1 cellular context compared by ENCODE assay signal in the genomic region with DNA sequence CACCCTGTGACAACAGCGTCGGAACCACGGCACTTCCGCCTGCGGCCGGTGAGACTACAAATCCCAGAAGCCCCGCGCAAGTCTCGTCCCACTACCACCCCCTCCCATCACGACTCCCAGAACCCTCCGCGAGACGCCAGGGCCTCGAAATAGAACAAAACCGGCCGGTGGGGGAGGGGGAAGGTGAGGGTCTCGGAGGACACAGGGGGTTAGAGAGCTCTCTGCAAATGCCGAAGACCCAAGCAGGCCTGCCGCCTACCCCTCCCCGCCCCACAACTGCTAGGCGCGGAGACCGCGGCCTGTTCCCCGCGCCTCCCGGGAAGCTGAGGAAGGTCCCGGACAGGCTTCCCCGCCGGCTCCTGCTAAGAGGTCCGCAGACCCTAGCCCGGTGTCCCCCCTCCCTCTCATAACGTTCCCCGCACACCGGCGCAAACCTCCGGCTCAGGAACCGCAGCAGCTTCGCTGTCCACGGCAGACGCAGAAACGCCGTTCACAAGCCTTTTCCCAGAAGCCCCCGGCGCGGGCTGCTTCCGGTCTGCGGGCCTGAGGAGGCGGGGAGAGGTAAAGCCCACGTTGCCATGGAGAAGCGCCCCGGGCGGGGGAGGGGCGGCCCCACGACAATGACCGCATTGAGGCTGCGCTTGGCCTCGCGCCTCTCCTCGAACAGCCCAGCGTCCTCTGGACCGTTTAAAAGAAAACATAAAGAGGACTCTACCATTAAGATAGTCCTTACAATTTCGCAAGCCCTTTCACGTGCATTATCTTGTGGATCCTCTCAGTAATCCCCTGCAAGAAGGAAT.
TF ChIP-seq lines count a peak whose summit lies in the region.

A gene (minus strand): TSS at position 485 of the 800 bp plus-strand sequence. CDS start 3,770 bp downstream, outside the sequence.

TF ChIP-seq in HepG2, 621 proteins besides CTCF, POLR2A, EP300 and RAD21 (continued from another document and continues in another):
- TF ChIP-seq, protein P1, sequence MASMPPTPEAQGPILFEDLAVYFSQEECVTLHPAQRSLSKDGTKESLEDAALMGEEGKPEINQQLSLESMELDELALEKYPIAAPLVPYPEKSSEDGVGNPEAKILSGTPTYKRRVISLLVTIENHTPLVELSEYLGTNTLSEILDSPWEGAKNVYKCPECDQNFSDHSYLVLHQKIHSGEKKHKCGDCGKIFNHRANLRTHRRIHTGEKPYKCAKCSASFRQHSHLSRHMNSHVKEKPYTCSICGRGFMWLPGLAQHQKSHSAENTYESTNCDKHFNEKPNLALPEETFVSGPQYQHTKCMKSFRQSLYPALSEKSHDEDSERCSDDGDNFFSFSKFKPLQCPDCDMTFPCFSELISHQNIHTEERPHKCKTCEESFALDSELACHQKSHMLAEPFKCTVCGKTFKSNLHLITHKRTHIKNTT (CRISPR knock-in tag; IDR thresholded peaks at IDR 0.05) = no peak
- TF ChIP-seq, protein P2, sequence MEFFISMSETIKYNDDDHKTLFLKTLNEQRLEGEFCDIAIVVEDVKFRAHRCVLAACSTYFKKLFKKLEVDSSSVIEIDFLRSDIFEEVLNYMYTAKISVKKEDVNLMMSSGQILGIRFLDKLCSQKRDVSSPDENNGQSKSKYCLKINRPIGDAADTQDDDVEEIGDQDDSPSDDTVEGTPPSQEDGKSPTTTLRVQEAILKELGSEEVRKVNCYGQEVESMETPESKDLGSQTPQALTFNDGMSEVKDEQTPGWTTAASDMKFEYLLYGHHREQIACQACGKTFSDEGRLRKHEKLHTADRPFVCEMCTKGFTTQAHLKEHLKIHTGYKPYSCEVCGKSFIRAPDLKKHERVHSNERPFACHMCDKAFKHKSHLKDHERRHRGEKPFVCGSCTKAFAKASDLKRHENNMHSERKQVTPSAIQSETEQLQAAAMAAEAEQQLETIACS (CRISPR knock-in tag; IDR thresholded peaks at IDR 0.05) = no peak
- no peak for TF ChIP-seq ZNF256 (CRISPR knock-in tag; conservative IDR thresholded peaks at IDR 0.05)
- no peak for TF ChIP-seq DNMT1 (CRISPR knock-in tag; IDR thresholded peaks at IDR 0.05)
- 0 out of 2 replicates have a peak, but pooled peaks have one; percentile 19 for TF ChIP-seq SMAD1 (CRISPR knock-in tag; IDR thresholded peaks at IDR 0.05; ENCODE audit: borderline replicate concordance, low read depth)
- TF ChIP-seq ZFAT (CRISPR knock-in tag; conservative IDR thresholded peaks at IDR 0.05) = no peak
- no peak for TF ChIP-seq CHD4 (IDR thresholded peaks at IDR 0.05; ENCODE audit: borderline replicate concordance, low read length)
- TF ChIP-seq, protein P3, sequence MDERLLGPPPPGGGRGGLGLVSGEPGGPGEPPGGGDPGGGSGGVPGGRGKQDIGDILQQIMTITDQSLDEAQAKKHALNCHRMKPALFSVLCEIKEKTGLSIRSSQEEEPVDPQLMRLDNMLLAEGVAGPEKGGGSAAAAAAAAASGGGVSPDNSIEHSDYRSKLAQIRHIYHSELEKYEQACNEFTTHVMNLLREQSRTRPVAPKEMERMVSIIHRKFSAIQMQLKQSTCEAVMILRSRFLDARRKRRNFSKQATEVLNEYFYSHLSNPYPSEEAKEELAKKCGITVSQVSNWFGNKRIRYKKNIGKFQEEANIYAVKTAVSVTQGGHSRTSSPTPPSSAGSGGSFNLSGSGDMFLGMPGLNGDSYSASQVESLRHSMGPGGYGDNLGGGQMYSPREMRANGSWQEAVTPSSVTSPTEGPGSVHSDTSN (CRISPR knock-in tag; IDR thresholded peaks at IDR 0.05) = no peak
- TF ChIP-seq WIZ (CRISPR knock-in tag; IDR thresholded peaks at IDR 0.05) = no peak
- peak; percentile 71; the same call in 1 of the 2 replicates for TF ChIP-seq ZNF510 (CRISPR knock-in tag; IDR thresholded peaks at IDR 0.05; ENCODE audit: low read depth)
- TF ChIP-seq ATF7-NPFF (CRISPR knock-in tag; IDR thresholded peaks at IDR 0.05; ENCODE audit: low read depth) = peak; percentile 44; the same call in 1 of the 2 replicates
- TF ChIP-seq CBX2 (IDR thresholded peaks at IDR 0.05; ENCODE audit: low read depth, low read length) = no peak
- TF ChIP-seq CBX2 (CRISPR knock-in tag; IDR thresholded peaks at IDR 0.05; ENCODE audit: low read depth) = no peak
- TF ChIP-seq, protein P4, sequence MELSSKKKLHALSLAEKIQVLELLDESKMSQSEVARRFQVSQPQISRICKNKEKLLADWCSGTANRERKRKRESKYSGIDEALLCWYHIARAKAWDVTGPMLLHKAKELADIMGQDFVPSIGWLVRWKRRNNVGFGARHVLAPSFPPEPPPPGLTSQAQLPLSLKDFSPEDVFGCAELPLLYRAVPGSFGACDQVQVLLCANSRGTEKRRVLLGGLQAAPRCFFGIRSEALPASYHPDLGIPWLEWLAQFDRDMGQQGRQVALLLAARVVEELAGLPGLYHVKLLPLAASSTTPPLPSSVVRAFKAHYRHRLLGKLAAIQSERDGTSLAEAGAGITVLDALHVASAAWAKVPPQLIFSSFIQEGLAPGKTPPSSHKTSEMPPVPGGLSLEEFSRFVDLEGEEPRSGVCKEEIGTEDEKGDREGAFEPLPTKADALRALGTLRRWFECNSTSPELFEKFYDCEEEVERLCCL (CRISPR knock-in tag; IDR thresholded peaks at IDR 0.05; ENCODE audit: borderline replicate concordance) = 0 out of 2 replicates have a peak, but pooled peaks have one; percentile 31
- TF ChIP-seq HOXA9 (CRISPR knock-in tag; IDR thresholded peaks at IDR 0.05; ENCODE audit: borderline replicate concordance) = 0 out of 2 replicates have a peak, but pooled peaks have one; percentile 34
- TF ChIP-seq SP2 (CRISPR knock-in tag; IDR thresholded peaks at IDR 0.05) = no peak
- TF ChIP-seq, protein P5, sequence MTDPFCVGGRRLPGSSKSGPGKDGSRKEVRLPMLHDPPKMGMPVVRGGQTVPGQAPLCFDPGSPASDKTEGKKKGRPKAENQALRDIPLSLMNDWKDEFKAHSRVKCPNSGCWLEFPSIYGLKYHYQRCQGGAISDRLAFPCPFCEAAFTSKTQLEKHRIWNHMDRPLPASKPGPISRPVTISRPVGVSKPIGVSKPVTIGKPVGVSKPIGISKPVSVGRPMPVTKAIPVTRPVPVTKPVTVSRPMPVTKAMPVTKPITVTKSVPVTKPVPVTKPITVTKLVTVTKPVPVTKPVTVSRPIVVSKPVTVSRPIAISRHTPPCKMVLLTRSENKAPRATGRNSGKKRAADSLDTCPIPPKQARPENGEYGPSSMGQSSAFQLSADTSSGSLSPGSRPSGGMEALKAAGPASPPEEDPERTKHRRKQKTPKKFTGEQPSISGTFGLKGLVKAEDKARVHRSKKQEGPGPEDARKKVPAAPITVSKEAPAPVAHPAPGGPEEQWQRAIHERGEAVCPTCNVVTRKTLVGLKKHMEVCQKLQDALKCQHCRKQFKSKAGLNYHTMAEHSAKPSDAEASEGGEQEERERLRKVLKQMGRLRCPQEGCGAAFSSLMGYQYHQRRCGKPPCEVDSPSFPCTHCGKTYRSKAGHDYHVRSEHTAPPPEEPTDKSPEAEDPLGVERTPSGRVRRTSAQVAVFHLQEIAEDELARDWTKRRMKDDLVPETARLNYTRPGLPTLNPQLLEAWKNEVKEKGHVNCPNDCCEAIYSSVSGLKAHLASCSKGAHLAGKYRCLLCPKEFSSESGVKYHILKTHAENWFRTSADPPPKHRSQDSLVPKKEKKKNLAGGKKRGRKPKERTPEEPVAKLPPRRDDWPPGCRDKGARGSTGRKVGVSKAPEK (CRISPR knock-in tag; IDR thresholded peaks at IDR 0.05; ENCODE audit: borderline replicate concordance) = no peak
- peak; percentile 58; the same call in 1 of the 2 replicates for TF ChIP-seq HNF4A (CRISPR knock-in tag; IDR thresholded peaks at IDR 0.05)
- peak; percentile 60; the same call in 1 of the 2 replicates for TF ChIP-seq ZFP90 (CRISPR knock-in tag; IDR thresholded peaks at IDR 0.05; ENCODE audit: borderline replicate concordance)
- TF ChIP-seq FLYWCH1 (CRISPR knock-in tag; IDR thresholded peaks at IDR 0.05) = no peak
- peak; percentile 89 for TF ChIP-seq RFX1 (IDR thresholded peaks at IDR 0.05)
- peak; percentile 44; the same call in 1 of the 2 replicates for TF ChIP-seq ZBTB3 (CRISPR knock-in tag; IDR thresholded peaks at IDR 0.05; ENCODE audit: borderline replicate concordance, low read depth)
- TF ChIP-seq YY1 (IDR thresholded peaks at IDR 0.05; ENCODE audit: insufficient read depth, insufficient replicate concordance, low read depth, low read length) = peak; percentile 50
- no peak for TF ChIP-seq RARA (CRISPR knock-in tag; IDR thresholded peaks at IDR 0.05)
- TF ChIP-seq NKX3-1 (CRISPR knock-in tag; IDR thresholded peaks at IDR 0.05) = peak; percentile 43; the same call in 1 of the 2 replicates
- no peak for TF ChIP-seq ZNF441 (CRISPR knock-in tag; IDR thresholded peaks at IDR 0.05; ENCODE audit: borderline replicate concordance)
- peak; percentile 78 for TF ChIP-seq NR2C2 (CRISPR knock-in tag; IDR thresholded peaks at IDR 0.05; ENCODE audit: borderline replicate concordance)
- peak; percentile 52; the same call in 1 of the 2 replicates for TF ChIP-seq ZNF33A (CRISPR knock-in tag; IDR thresholded peaks at IDR 0.05; ENCODE audit: borderline replicate concordance)
- no peak for TF ChIP-seq LCORL (IDR thresholded peaks at IDR 0.05)
- TF ChIP-seq LCORL (CRISPR knock-in tag; IDR thresholded peaks at IDR 0.05) = peak; percentile 7; the same call in 1 of the 2 replicates
- TF ChIP-seq KLF11 (CRISPR knock-in tag; IDR thresholded peaks at IDR 0.05) = no peak
- TF ChIP-seq ZNF33B (CRISPR knock-in tag; IDR thresholded peaks at IDR 0.05) = peak; percentile 68; the same call in 1 of the 2 replicates
- TF ChIP-seq ZNF879 (CRISPR knock-in tag; IDR thresholded peaks at IDR 0.05) = 0 out of 2 replicates have a peak, but pooled peaks have one; percentile 10
- 0 out of 2 replicates have a peak, but pooled peaks have one; percentile 52 for TF ChIP-seq ZFP37 (CRISPR knock-in tag; IDR thresholded peaks at IDR 0.05; ENCODE audit: borderline replicate concordance)
- TF ChIP-seq, protein P6, sequence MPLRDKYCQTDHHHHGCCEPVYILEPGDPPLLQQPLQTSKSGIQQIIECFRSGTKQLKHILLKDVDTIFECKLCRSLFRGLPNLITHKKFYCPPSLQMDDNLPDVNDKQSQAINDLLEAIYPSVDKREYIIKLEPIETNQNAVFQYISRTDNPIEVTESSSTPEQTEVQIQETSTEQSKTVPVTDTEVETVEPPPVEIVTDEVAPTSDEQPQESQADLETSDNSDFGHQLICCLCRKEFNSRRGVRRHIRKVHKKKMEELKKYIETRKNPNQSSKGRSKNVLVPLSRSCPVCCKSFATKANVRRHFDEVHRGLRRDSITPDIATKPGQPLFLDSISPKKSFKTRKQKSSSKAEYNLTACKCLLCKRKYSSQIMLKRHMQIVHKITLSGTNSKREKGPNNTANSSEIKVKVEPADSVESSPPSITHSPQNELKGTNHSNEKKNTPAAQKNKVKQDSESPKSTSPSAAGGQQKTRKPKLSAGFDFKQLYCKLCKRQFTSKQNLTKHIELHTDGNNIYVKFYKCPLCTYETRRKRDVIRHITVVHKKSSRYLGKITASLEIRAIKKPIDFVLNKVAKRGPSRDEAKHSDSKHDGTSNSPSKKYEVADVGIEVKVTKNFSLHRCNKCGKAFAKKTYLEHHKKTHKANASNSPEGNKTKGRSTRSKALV (CRISPR knock-in tag; IDR thresholded peaks at IDR 0.05) = 0 out of 2 replicates have a peak, but pooled peaks have one; percentile 22
- TF ChIP-seq ZNF24 (IDR thresholded peaks at IDR 0.05) = no peak
- TF ChIP-seq, protein P7, sequence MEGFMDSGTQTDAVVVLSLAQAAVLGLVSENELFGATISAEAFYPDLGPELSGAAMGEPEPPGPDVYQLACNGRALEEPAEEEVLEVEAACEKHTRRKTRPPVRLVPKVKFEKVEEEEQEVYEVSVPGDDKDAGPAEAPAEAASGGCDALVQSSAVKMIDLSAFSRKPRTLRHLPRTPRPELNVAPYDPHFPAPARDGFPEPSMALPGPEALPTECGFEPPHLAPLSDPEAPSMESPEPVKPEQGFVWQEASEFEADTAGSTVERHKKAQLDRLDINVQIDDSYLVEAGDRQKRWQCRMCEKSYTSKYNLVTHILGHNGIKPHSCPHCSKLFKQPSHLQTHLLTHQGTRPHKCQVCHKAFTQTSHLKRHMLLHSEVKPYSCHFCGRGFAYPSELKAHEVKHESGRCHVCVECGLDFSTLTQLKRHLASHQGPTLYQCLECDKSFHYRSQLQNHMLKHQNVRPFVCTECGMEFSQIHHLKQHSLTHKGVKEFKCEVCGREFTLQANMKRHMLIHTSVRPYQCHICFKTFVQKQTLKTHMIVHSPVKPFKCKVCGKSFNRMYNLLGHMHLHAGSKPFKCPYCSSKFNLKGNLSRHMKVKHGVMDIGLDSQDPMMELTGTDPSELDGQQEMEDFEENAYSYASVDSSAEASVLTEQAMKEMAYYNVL (CRISPR knock-in tag; IDR thresholded peaks at IDR 0.05; ENCODE audit: borderline replicate concordance) = peak; percentile 38
- no peak for TF ChIP-seq ZNF329 (CRISPR knock-in tag; IDR thresholded peaks at IDR 0.05; ENCODE audit: low read depth)
- TF ChIP-seq, protein P8, sequence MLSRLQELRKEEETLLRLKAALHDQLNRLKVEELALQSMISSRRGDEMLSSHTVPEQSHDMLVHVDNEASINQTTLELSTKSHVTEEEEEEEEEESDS (CRISPR knock-in tag; IDR thresholded peaks at IDR 0.05; ENCODE audit: borderline replicate concordance) = no peak
- 0 out of 2 replicates have a peak, but pooled peaks have one; percentile 47 for TF ChIP-seq ZFP1 (CRISPR knock-in tag; IDR thresholded peaks at IDR 0.05)
- TF ChIP-seq SP140L (CRISPR knock-in tag; IDR thresholded peaks at IDR 0.05; ENCODE audit: borderline replicate concordance) = no peak
- no peak for TF ChIP-seq ZNF878 (CRISPR knock-in tag; IDR thresholded peaks at IDR 0.05)
- no peak for TF ChIP-seq ISX (CRISPR knock-in tag; conservative IDR thresholded peaks at IDR 0.05)
- TF ChIP-seq RFXAP (CRISPR knock-in tag; IDR thresholded peaks at IDR 0.05; ENCODE audit: borderline replicate concordance) = peak; percentile 37; the same call in 1 of the 2 replicates
- no peak; the same call in 1 of the 2 replicates for TF ChIP-seq ZBTB38 (CRISPR knock-in tag; IDR thresholded peaks at IDR 0.05)
- no peak for TF ChIP-seq ZNF30 (CRISPR knock-in tag; IDR thresholded peaks at IDR 0.05)
- TF ChIP-seq TP53 (CRISPR knock-in tag; conservative IDR thresholded peaks at IDR 0.05) = 0 out of 2 replicates have a peak, but pooled peaks have one; percentile 36
- TF ChIP-seq, protein P9, sequence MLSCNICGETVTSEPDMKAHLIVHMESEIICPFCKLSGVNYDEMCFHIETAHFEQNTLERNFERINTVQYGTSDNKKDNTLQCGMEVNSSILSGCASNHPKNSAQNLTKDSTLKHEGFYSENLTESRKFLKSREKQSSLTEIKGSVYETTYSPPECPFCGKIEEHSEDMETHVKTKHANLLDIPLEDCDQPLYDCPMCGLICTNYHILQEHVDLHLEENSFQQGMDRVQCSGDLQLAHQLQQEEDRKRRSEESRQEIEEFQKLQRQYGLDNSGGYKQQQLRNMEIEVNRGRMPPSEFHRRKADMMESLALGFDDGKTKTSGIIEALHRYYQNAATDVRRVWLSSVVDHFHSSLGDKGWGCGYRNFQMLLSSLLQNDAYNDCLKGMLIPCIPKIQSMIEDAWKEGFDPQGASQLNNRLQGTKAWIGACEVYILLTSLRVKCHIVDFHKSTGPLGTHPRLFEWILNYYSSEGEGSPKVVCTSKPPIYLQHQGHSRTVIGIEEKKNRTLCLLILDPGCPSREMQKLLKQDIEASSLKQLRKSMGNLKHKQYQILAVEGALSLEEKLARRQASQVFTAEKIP (CRISPR knock-in tag; IDR thresholded peaks at IDR 0.05; ENCODE audit: borderline replicate concordance) = no peak
- TF ChIP-seq DPF2 (CRISPR knock-in tag; IDR thresholded peaks at IDR 0.05; ENCODE audit: borderline replicate concordance, low read depth) = no peak
